In genomic region chr11:65842144-65842543, GRCh38 we compare ENCODE assay signal across 17 cellular contexts. TPM values are rescaled to one million over a fixed set of nuclear protein-coding genes. Genes with fewer than 3 reads are reported as not detected.
DNase-seq lines count a peak whose midpoint lies in the region; ATAC-seq, FAIRE-seq and TF ChIP-seq lines count a peak whose summit lies in the region.
"Had no signal": no experiment of that assay in that cellular context is flagged by ENCODE, and none has a peak within 500 bp of the region (broad histone marks: within the 10 kb centered on the region; RNA-seq: fewer than 3 reads in every experiment).

No MANE protein-coding gene starts in this region.

- no peak overlapping the region for H3K27ac ChIP-seq in PC-3 (ENCODE audit: low read length)
- H3K27ac ChIP-seq: BLaER1 had no signal

- no peaks in the 10 kb centered on the region for H3F3A ChIP-seq in PC-3 (ENCODE audit: low read length, unreplicated experiment)

- BruUV-seq in PC-3 (replicated peaks; lab: Mats Ljungman, UMichigan): no TSS peak

- no peaks in the 10 kb centered on the region for H3K27me3 ChIP-seq in PC-3 (ENCODE audit: low read length)
- H3K27me3 ChIP-seq: BLaER1 had no signal

- H3K27me3 Mint-ChIP-seq in type B pancreatic cell: no peaks in the 10 kb centered on the region
- H3K27me3 Mint-ChIP-seq: CD8-positive, alpha-beta memory T cell had no signal

- no peaks in the 10 kb centered on the region for H3K4me1 ChIP-seq in PC-3 (ENCODE audit: insufficient read depth, low read length)
- H3K4me1 ChIP-seq: BLaER1 had no signal

- H4K20me1 ChIP-seq in PC-3 (ENCODE audit: low read length): no peaks in the 10 kb centered on the region
- H4K20me1 ChIP-seq: BLaER1 had no signal

- H3K9me2 ChIP-seq in PC-3 (replicated peaks; ENCODE audit: low read length): no peaks in the 10 kb centered on the region

- TF ChIP-seq CTCF in PC-3 (conservative IDR thresholded peaks at IDR 0.05; ENCODE audit: low read depth, low read length) (no peak), type B pancreatic cell (conservative IDR thresholded peaks at IDR 0.05) (no peak)

- peak overlapping the region; percentile 53 for H3K27ac Mint-ChIP-seq in type B pancreatic cell
- H3K27ac Mint-ChIP-seq: CD8-positive, alpha-beta memory T cell; H9 had no signal

- no peak overlapping the region for H3K4me3 ChIP-seq in PC-3 (ENCODE audit: low read length)
- H3K4me3 ChIP-seq: BLaER1 had no signal

- no peak overlapping the region for H3K4me2 ChIP-seq in PC-3 (ENCODE audit: low read length)
- H3K4me2 ChIP-seq: BLaER1 had no signal

- H3K36me3 ChIP-seq in PC-3 (ENCODE audit: low read depth, low read length): no peaks in the 10 kb centered on the region
- H3K36me3 ChIP-seq: BLaER1 had no signal

- intact Hi-C loops in PC-3 (cut with micrococcal nuclease) (no loop called here), left colon (cut with DNase I, micrococcal nuclease) (no loop called here)

- H3K79me2 ChIP-seq in PC-3 (ENCODE audit: low read length): no peaks in the 10 kb centered on the region

- H3K9me3 ChIP-seq in PC-3 (ENCODE audit: low read length): no peaks in the 10 kb centered on the region

- DNase-seq in GM12892 (ENCODE audit: insufficient read length): no peak
- no peak for DNase-seq in PC-3
- DNase-seq in left colon: no peak
- DNase-seq in type B pancreatic cell (ENCODE audit: extremely low spot score, unreplicated experiment): no peak
- no peak for DNase-seq in NCI-H510A treated with DMSO at 0.1 percent for 48 hours (lab: John Stamatoyannopoulos, UW)
- no peak for DNase-seq in DMS79 treated with DMSO at 0.1 percent for 48 hours (lab: John Stamatoyannopoulos, UW)
- DNase-seq: 8988T; AML-193; Caco-2; CD8-positive, alpha-beta memory T cell; GOT3; H9 had no signal

- TF ChIP-seq POLR2A in GM12892 (IDR thresholded peaks at IDR 0.05; ENCODE audit: low read depth, low read length): no peak

- H3K4me1 Mint-ChIP-seq in type B pancreatic cell (ENCODE audit: unreplicated experiment): peaks cover 6% of the 10 kb centered on the region
- H3K4me1 Mint-ChIP-seq: CD8-positive, alpha-beta memory T cell; H9 had no signal

- no peak overlapping the region for H3K9ac ChIP-seq in PC-3 (ENCODE audit: low read length)
- H3K9ac ChIP-seq: BLaER1 had no signal

- ATAC-seq in PC-3 (0 out of 2 replicates have a peak, but pooled peaks have one; percentile 20), left colon (peak; percentile 23)
- ATAC-seq in activated CD4-positive, CD25-positive, alpha-beta regulatory T cell treated with anti-CD3 and anti-CD28 coated beads, Interleukin-2, amount 50 U/mL, for 24 hours: no peak
- ATAC-seq: HepG2 had no signal

- CTCF ChIA-PET in PC-3 (lab: Charles Lee): interaction anchor here (0.7 kb wide), 1 partner anchor 29 kb away, joined by 6 read pairs; no protein-coding TSS in a partner anchor

- H3K9me3 Mint-ChIP-seq in type B pancreatic cell: no peaks in the 10 kb centered on the region
- H3K9me3 Mint-ChIP-seq: CD8-positive, alpha-beta memory T cell; H9 had no signal

- no peak overlapping the region for H2AFZ ChIP-seq in PC-3 (ENCODE audit: low read length)

- POLR2A ChIA-PET in PC-3 (lab: Charles Lee; ENCODE audit: unreplicated experiment): interaction anchor here (0.6 kb wide), 1 partner anchor 1968 kb away, joined by 3 read pairs; no protein-coding TSS in a partner anchor

- no peak overlapping the region for H3K4me3 Mint-ChIP-seq in type B pancreatic cell
- H3K4me3 Mint-ChIP-seq: CD8-positive, alpha-beta memory T cell; H9 had no signal

- H3K36me3 Mint-ChIP-seq in type B pancreatic cell: no peaks in the 10 kb centered on the region
- H3K36me3 Mint-ChIP-seq: CD8-positive, alpha-beta memory T cell had no signal

- FAIRE-seq in GM12892 (lab: Jason Lieb, UNC): peak; percentile 24
- FAIRE-seq: HepG2 had no signal

RNA-seq across cellular contexts. Expression of gene SNX32, which starts 8.4 kb away (rescaled TPM):
- 1.7 TPM for polyA plus RNA-seq in GM12892 (2012; ENCODE audit: missing spikeins)
- total RNA-seq in PC-3 (2014; rRNA removed): not detected in 2 replicates
- total RNA-seq in left colon: 1 to 10 TPM; 1.6 to 3.8 TPM
- 0.76 and 4.2 TPM in 2 replicates for total RNA-seq in type B pancreatic cell (ENCODE audit: low replicate concordance)
- total RNA-seq: Caco-2, Daoy, HT1080 had no signal

RNA-seq across cellular contexts. Expression of gene CFL1, which starts 15.8 kb away (rescaled TPM):
- polyA plus RNA-seq in GM12892 (2012; ENCODE audit: missing spikeins): 777 TPM
- total RNA-seq in PC-3 (2014; rRNA removed): 2,710 and 3,139 TPM in 2 replicates
- 1,000 to 10,000 TPM; 1,740 to 2,016 TPM for total RNA-seq in left colon
- 947 and 981 TPM in 2 replicates for total RNA-seq in type B pancreatic cell (ENCODE audit: low replicate concordance)

RNA-seq across cellular contexts. Expression of gene MUS81, which starts 18.1 kb away (rescaled TPM):
- 51.3 TPM for polyA plus RNA-seq in GM12892 (2012; ENCODE audit: missing spikeins)
- 82.0 and 94.6 TPM in 2 replicates for total RNA-seq in PC-3 (2014; rRNA removed)
- total RNA-seq in left colon: 10 to 100 TPM; 55.7 to 63.4 TPM
- total RNA-seq in type B pancreatic cell (ENCODE audit: low replicate concordance): 67.9 and 72.4 TPM in 2 replicates

RNA-seq across cellular contexts. Expression of gene EFEMP2, which starts 30.5 kb away (rescaled TPM):
- 8.5 TPM for polyA plus RNA-seq in GM12892 (2012; ENCODE audit: missing spikeins)
- 2.6 and 4.5 TPM in 2 replicates for total RNA-seq in PC-3 (2014; rRNA removed)
- 10 to 100 TPM in 1 of 2 donors, 1 to 10 TPM in 1; 4.5 to 21.4 TPM for total RNA-seq in left colon
- 5.5 and 24.5 TPM in 2 replicates for total RNA-seq in type B pancreatic cell (ENCODE audit: low replicate concordance)

RNA-seq across cellular contexts. Expression of gene CTSW, which starts 37.5 kb away (rescaled TPM):
- polyA plus RNA-seq in GM12892 (2012; ENCODE audit: missing spikeins): 2.0 TPM
- total RNA-seq in PC-3 (2014; rRNA removed) (0.11 TPM in 1 of 2 replicates, not detected in the other), left colon (1 to 10 TPM; 1.5 to 2.4 TPM), type B pancreatic cell (ENCODE audit: low replicate concordance) (not detected in 2 replicates)
- total RNA-seq: Caco-2, H9, HepG2 had no signal

Comparison
In these comparisons a context has a peak if more than half of its experiments do, and no peak if none do; other contexts are left out.
1. ATAC-seq: peak in PC-3 (single experiment) and left colon (single experiment); none in activated CD4-positive, CD25-positive, alpha-beta regulatory T cell treated with anti-CD3 and anti-CD28 coated beads, Interleukin-2, amount 50 U/mL, for 24 hours (0 of 2).